ENCODE assay signal across 10 cellular contexts in the genomic region with DNA sequence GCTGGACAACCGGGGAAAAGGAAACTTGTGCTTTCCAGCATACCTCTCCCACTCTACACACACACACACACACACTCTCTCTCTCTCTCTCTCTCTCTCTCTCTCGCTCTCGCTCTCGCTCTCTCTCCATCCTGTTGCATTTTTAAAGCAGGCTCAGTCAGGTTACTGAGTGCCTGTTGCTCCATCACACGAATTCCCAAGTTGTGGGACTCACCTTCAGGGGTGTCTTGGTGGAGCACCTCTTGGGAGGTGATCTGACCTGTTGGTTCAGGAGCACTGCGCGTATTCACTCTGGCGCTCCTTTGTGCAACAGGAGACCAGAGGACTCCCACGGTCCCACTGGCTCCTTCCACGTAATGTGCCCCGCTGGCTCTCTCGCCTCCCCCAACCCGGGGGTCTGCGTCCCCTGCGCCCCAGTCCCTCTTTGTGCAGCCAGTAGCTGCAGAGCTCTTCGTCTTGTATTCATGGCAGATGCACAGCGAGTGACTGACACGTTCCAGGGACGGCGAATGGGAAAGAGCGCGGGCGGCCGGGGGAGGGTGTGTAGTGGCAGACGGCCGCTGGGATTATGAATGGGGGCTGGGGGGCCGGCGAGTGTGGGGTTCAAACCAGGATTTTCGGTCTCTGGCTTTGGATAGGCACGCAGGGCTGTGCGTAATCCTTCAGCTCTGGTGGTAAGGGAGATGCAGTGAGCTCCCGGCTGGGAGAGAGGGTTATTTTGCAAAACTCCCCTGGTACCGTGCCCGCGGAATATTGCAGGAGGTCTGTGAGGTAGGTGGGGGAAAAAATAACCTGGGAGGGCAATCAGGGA. TPM values are rescaled to one million over a fixed set of nuclear protein-coding genes. Genes with fewer than 3 reads are reported as not detected.
A peak's percentile ranks its signal among the peaks of the same experiment; 100 is the strongest.
DNase-seq lines count a peak whose midpoint lies in the region; ATAC-seq and TF ChIP-seq lines count a peak whose summit lies in the region.
"Had no signal": no experiment of that assay in that cellular context is flagged by ENCODE, and none has a peak within 500 bp of the region (broad histone marks: within the 10 kb centered on the region; RNA-seq: fewer than 3 reads in every experiment).

No MANE protein-coding gene starts in this region.

- DNase-seq in Ammon's horn (ENCODE audit: low spot score) (peak; percentile 15), M059J (ENCODE audit: low read depth) (peak; percentile 43), fibroblast of mammary gland (ENCODE audit: low read depth) (peak; percentile 16), nephron progenitor cell (peak; percentile 45), COLO668 (lab: John Stamatoyannopoulos, UW; ENCODE audit: unreplicated experiment) (no peak)
- no peak for DNase-seq in effector CD8-positive, alpha-beta T cell (lab: John Stamatoyannopoulos, UW)
- DNase-seq: activated T-cell treated with anti-CD3 and anti-CD28 coated beads, Interleukin-2, amount 50 U/mL, for 72 hours; stimulated activated CD8-positive, alpha-beta memory T cell treated with anti-CD3 and anti-CD28 coated beads, Interleukin-4, amount 100 ng/mL, for 48 hours had no signal

- H3K9me3 Mint-ChIP-seq in nephron progenitor cell: peaks cover 23% of the 10 kb centered on the region

- peak overlapping the region; percentile 85 for H3K4me3 Mint-ChIP-seq in nephron progenitor cell

- H3K27me3 Mint-ChIP-seq in nephron progenitor cell (ENCODE audit: low read depth, poor library complexity): peaks cover 87% of the 10 kb centered on the region

- H3K4me3 ChIP-seq in fibroblast of mammary gland (ENCODE audit: control insufficient read depth, low read depth, low read length): peak overlapping the region; percentile 49

- peaks cover 17% of the 10 kb centered on the region for H3K4me1 Mint-ChIP-seq in nephron progenitor cell

- TF ChIP-seq CTCF in fibroblast of mammary gland (conservative IDR thresholded peaks at IDR 0.05; ENCODE audit: control insufficient read depth, insufficient read depth, low read depth, low read length) (no peak), nephron progenitor cell (IDR thresholded peaks at IDR 0.05) (no peak)

- no peak for ATAC-seq in HG02610 (IDR thresholded peaks at IDR 0.05; ENCODE audit: unreplicated experiment)
- no peak for ATAC-seq in GM21390 (IDR thresholded peaks at IDR 0.05; ENCODE audit: unreplicated experiment)

- H3K27ac Mint-ChIP-seq in nephron progenitor cell: no peak overlapping the region
- H3K27ac Mint-ChIP-seq: activated T-cell treated with anti-CD3 and anti-CD28 coated beads, Interleukin-2, amount 50 U/mL, for 72 hours had no signal

- peaks cover 9% of the 10 kb centered on the region for H3K36me3 Mint-ChIP-seq in nephron progenitor cell (ENCODE audit: low read depth)

RNA-seq across cellular contexts. Expression of a gene that starts 0.6 kb away (rescaled TPM):
- 2.8 and 5.8 TPM in 2 replicates for total RNA-seq in M059J (2014; rRNA removed; shearing (Covaris generic))

Comparison
In these comparisons a context has a peak if more than half of its experiments do, and no peak if none do; other contexts are left out.
1. DNase-seq: peak in Ammon's horn (single experiment), M059J (single experiment), fibroblast of mammary gland (single experiment) and nephron progenitor cell (single experiment); none in COLO668 (single experiment) and effector CD8-positive, alpha-beta T cell (single experiment).